13 cellular contexts compared by ENCODE assay signal in the genomic region with DNA sequence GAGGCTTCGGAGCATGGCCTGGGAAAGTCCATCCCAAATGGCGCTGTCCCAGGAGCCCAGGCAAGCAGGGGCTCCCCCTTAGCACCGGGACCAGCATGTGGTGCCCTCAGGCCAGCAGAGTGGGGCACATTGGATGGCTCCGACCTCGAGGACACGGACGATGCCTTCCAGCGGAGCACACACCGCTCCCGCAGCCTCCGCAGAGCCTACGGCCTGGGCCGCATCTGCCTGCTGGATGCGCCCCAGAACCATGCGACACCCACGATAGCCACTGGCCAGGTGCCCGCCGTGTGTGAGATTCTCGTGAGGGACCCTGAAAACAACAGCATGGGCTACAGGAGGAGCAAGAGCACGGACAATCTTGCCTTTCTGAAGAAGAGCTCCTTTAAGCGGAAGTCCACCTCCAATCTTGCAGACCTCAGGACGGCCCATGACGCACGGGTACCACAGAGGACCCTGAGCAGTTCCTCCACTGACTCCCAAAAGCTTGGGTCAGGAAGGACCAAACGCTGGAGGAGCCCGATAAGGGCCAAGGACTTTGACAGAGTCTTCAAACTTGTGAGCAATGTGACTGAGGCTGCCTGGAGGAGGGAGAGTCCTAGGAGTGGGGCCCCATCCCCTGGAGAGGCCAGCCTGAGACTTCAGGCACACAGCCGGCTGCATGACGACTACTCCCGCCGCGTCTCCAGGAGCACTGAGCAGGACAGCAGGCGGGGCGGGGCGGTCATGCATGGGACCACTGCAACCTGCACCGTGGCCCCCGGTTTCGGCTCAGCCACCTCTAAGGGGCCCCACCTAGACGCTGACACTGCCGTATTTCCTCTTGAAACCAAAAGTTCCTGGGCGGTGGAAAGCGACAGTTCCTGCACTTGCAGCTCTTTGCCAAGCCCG.
DNase-seq lines count a peak whose midpoint lies in the region; ATAC-seq, FAIRE-seq and TF ChIP-seq lines count a peak whose summit lies in the region.
"Had no signal": no experiment of that assay in that cellular context is flagged by ENCODE, and none has a peak within 500 bp of the region (broad histone marks: within the 10 kb centered on the region; RNA-seq: fewer than 3 reads in every experiment).

No MANE protein-coding gene starts in this region.

- H3K4me3 ChIP-seq in CD4-positive, alpha-beta memory T cell (ENCODE audit: low read length in 2 of 2), result peak overlapping the region in 1 of 2 donors; percentile 19
- H3K4me3 ChIP-seq in kidney (ENCODE audit: low read length in 2 of 2), result no peak overlapping the region
- H3K4me3 ChIP-seq: esophagus squamous epithelium had no signal

- no peaks in the 10 kb centered on the region for H3K36me3 Mint-ChIP-seq in CD4-positive, alpha-beta memory T cell
- no peaks in the 10 kb centered on the region for H3K36me3 Mint-ChIP-seq in nephron progenitor cell (ENCODE audit: low read depth)

- TF ChIP-seq CTCF in kidney (IDR thresholded peaks at IDR 0.05; ENCODE audit: borderline replicate concordance, extremely low read depth, insufficient read depth) (no peak), nephron progenitor cell (IDR thresholded peaks at IDR 0.05) (no peak)

- peak overlapping the region; percentile 75 to 89 (median 82) for H3K4me3 Mint-ChIP-seq in CD4-positive, alpha-beta memory T cell
- no peak overlapping the region for H3K4me3 Mint-ChIP-seq in nephron progenitor cell
- H3K4me3 Mint-ChIP-seq: nephron had no signal

- peak overlapping the region in 4 of 7 donors; percentile 13 to 86 (median 72) for H3K27ac Mint-ChIP-seq in CD4-positive, alpha-beta memory T cell
- H3K27ac Mint-ChIP-seq in nephron progenitor cell, result no peak overlapping the region
- H3K27ac Mint-ChIP-seq: nephron had no signal

- intact Hi-C loops in CD4-positive, alpha-beta memory T cell (cut with micrococcal nuclease), result loop anchor here (10.0 kb wide), 1 partner anchor 819 kb away; no protein-coding TSS in a partner anchor
- intact Hi-C loops in kidney (cut with DNase I), result loop anchor here (10.0 kb wide), 2 partner anchors 199 to 299 kb away; no protein-coding TSS in a partner anchor

- POLR2A ChIA-PET in CD4-positive, alpha-beta memory T cell (lab: Charles Lee; ENCODE audit: partially characterized antibody), result no interaction called here

- CTCF ChIA-PET in CD4-positive, alpha-beta memory T cell (lab: Charles Lee; ENCODE audit: partially characterized antibody), result interaction anchor here (0.7 to 1.7 kb wide), 5 partner anchors 13 to 263 kb away, joined by 3 to 7 read pairs (median 3); no protein-coding TSS in a partner anchor

- H3K9ac ChIP-seq in kidney (ENCODE audit: low read length in 2 of 2), result no peak overlapping the region

- no peak for DNase-seq in CD4-positive, alpha-beta memory T cell
- DNase-seq in kidney (peak; percentile 85), nephron progenitor cell (no peak), mucosa of gallbladder (ENCODE audit: low spot score) (no peak), SKM-1 treated with dmso at 0.1 percent for 144 hours (lab: John Stamatoyannopoulos, UW; ENCODE audit: unreplicated experiment) (no peak), amniotic stem cell (lab: John Stamatoyannopoulos, UW) (no peak)
- DNase-seq: activated CD8-positive, alpha-beta memory T cell treated with anti-CD3 and anti-CD28 coated beads for 24 hours; esophagus squamous epithelium; NCI-H524; stimulated activated CD4-positive, alpha-beta T cell treated with anti-CD3 and anti-CD28 coated beads, Interleukin-12 subunit alpha, Interleukin-12 subunit beta, amount 100 ng/mL, for 4 hours had no signal

- no peaks in the 10 kb centered on the region for H3K9me3 ChIP-seq in CD4-positive, alpha-beta memory T cell (ENCODE audit: control insufficient read depth in 1 of 2, low read length in 2 of 2)
- no peaks in the 10 kb centered on the region for H3K9me3 ChIP-seq in kidney (ENCODE audit: control insufficient read depth in 1 of 2, low read length in 2 of 2)
- H3K9me3 ChIP-seq: esophagus squamous epithelium had no signal

- H3K4me1 Mint-ChIP-seq in CD4-positive, alpha-beta memory T cell, result peaks cover 7 to 18% (median 13%) of the 10 kb centered on the region in 4 donors
- H3K4me1 Mint-ChIP-seq in nephron progenitor cell, result peaks cover under 1% of the 10 kb centered on the region

- peaks cover 0 to 2% of the 10 kb centered on the region in 2 donors for H3K27me3 Mint-ChIP-seq in CD4-positive, alpha-beta memory T cell
- H3K27me3 Mint-ChIP-seq in nephron progenitor cell (ENCODE audit: low read depth, poor library complexity), result peaks cover 5% of the 10 kb centered on the region

- peaks cover 6% of the 10 kb centered on the region for H3K4me1 ChIP-seq in CD4-positive, alpha-beta memory T cell (ENCODE audit: insufficient read depth, low read length)
- peaks cover 11 to 12% of the 10 kb centered on the region in 2 donors for H3K4me1 ChIP-seq in kidney (ENCODE audit: control insufficient read depth in 1 of 2, insufficient read depth in 1 of 2, low read depth in 1 of 2, low read length in 2 of 2)

- no peaks in the 10 kb centered on the region for H3K9me3 Mint-ChIP-seq in CD4-positive, alpha-beta memory T cell
- no peaks in the 10 kb centered on the region for H3K9me3 Mint-ChIP-seq in nephron progenitor cell
- H3K9me3 Mint-ChIP-seq: nephron had no signal

- ATAC-seq in GM18907 (IDR thresholded peaks at IDR 0.05; ENCODE audit: unreplicated experiment), result peak; percentile 52
- ATAC-seq in HG03571 (IDR thresholded peaks at IDR 0.05; ENCODE audit: unreplicated experiment), result peak; percentile 50

- H3K27me3 ChIP-seq in CD4-positive, alpha-beta memory T cell (ENCODE audit: insufficient read depth, low read length), result no peaks in the 10 kb centered on the region
- H3K27me3 ChIP-seq: esophagus squamous epithelium had no signal

- no peaks in the 10 kb centered on the region for H3K36me3 ChIP-seq in CD4-positive, alpha-beta memory T cell (ENCODE audit: insufficient read depth, low read length)
- H3K36me3 ChIP-seq in kidney (ENCODE audit: control insufficient read depth in 1 of 2, insufficient read depth in 2 of 2, low read length in 2 of 2), result peaks cover 0 to 6% of the 10 kb centered on the region in 2 donors

- no peak for FAIRE-seq in kidney (lab: Jason Lieb, UNC)

- no peak overlapping the region for H3K27ac ChIP-seq in CD4-positive, alpha-beta memory T cell (ENCODE audit: low read depth, low read length)
- H3K27ac ChIP-seq in kidney (ENCODE audit: low read depth in 2 of 2, low read length in 2 of 2), result no peak overlapping the region
- H3K27ac ChIP-seq: esophagus squamous epithelium had no signal
